Comparison of ENCODE assay signal across 32 cellular contexts in genomic region chr13:105127732-105128131, GRCh38.
"Had no signal": no experiment of that assay in that cellular context is flagged by ENCODE, and none has a peak within 500 bp of the region (broad histone marks: within the 10 kb centered on the region; RNA-seq: fewer than 3 reads in every experiment).

No MANE protein-coding gene starts in this region.

- H3K27ac ChIP-seq: brain microvascular endothelial cell, coronary artery, dorsolateral prefrontal cortex, VCaP had no signal

- FAIRE-seq: astrocyte, bronchial epithelial cell, frontal cortex, TTC549 had no signal

- H3K4me1 Mint-ChIP-seq: activated CD4-positive, alpha-beta memory T cell treated with anti-CD3 and anti-CD28 coated beads, Interleukin-2, amount 10 ng/mL, durations not matched to agents 7 days and 5 days; activated CD4-positive, alpha-beta T cell treated with anti-CD3 and anti-CD28 coated beads, Interleukin-2, amount 10 ng/mL, durations not matched to agents 7 days and 5 days; central memory CD8-positive, alpha-beta T cell had no signal

- H3K36me3 Mint-ChIP-seq: activated naive CD8-positive, alpha-beta T cell; WTC11 had no signal

- H3K4me3 ChIP-seq: coronary artery, dorsolateral prefrontal cortex had no signal

- H3K36me3 ChIP-seq: brain microvascular endothelial cell had no signal

- DNase-seq: activated CD4-positive, alpha-beta memory T cell treated with anti-CD3 and anti-CD28 coated beads, Interleukin-2, amount 10 ng/mL, durations not matched to agents 7 days and 5 days; activated CD4-positive, alpha-beta T cell treated with anti-CD3 and anti-CD28 coated beads for 1 hour; activated CD4-positive, alpha-beta T cell treated with anti-CD3 and anti-CD28 coated beads for 4 hours; activated CD4-positive, alpha-beta T cell treated with anti-CD3 and anti-CD28 coated beads, Interleukin-2, amount 10 ng/mL, durations not matched to agents 7 days and 5 days; activated CD4-positive, alpha-beta T cell treated with anti-CD3 and anti-CD28 coated beads, Interleukin-2, amount 50 U/mL, for 4 hours; activated CD8-positive, alpha-beta memory T cell treated with anti-CD3 and anti-CD28 coated beads, Interleukin-2, amount 50 U/mL, for 48 hours; activated gamma-delta T cell; activated naive CD4-positive, alpha-beta T cell; activated naive CD4-positive, alpha-beta T cell treated with anti-CD3 and anti-CD28 coated beads, Interleukin-2, amount 50 U/mL, for 16 hours; activated T-cell treated with anti-CD3 and anti-CD28 coated beads for 4 hours; activated T-cell treated with anti-CD3 and anti-CD28 coated beads, Interleukin-2, amount 50 U/mL, for 24 hours; activated T-cell treated with anti-CD3 and anti-CD28 coated beads, Interleukin-2, amount 50 U/mL, for 72 hours; amniotic stem cell; anterior cingulate cortex; brain microvascular endothelial cell; dorsolateral prefrontal cortex; effector memory CD4-positive, alpha-beta T cell; endodermal cell; foreskin fibroblast; head of caudate nucleus; T-helper 2 cell had no signal

- H3K9me3 Mint-ChIP-seq: activated CD4-positive, alpha-beta memory T cell treated with anti-CD3 and anti-CD28 coated beads, Interleukin-2, amount 10 ng/mL, durations not matched to agents 7 days and 5 days; activated T-cell treated with anti-CD3 and anti-CD28 coated beads, Interleukin-2, amount 50 U/mL, for 24 hours; activated T-cell treated with anti-CD3 and anti-CD28 coated beads, Interleukin-2, amount 50 U/mL, for 72 hours; central memory CD8-positive, alpha-beta T cell; dendritic cell treated with granulocyte-macrophage colony-stimulating factor and Interleukin-4, amounts not matched to agents 40 ng/mL and 50 ng/mL, for 4 days; endodermal cell; WTC11 had no signal

- H3K27me3 Mint-ChIP-seq: activated CD4-positive, alpha-beta memory T cell treated with anti-CD3 and anti-CD28 coated beads, Interleukin-2, amount 10 ng/mL, durations not matched to agents 7 days and 5 days; activated CD4-positive, alpha-beta T cell treated with anti-CD3 and anti-CD28 coated beads, Interleukin-2, amount 10 ng/mL, durations not matched to agents 7 days and 5 days; central memory CD8-positive, alpha-beta T cell; dendritic cell treated with granulocyte-macrophage colony-stimulating factor and Interleukin-4, amounts not matched to agents 40 ng/mL and 50 ng/mL, for 4 days had no signal

- H3K27ac Mint-ChIP-seq: activated CD4-positive, alpha-beta memory T cell treated with anti-CD3 and anti-CD28 coated beads, Interleukin-2, amount 10 ng/mL, durations not matched to agents 7 days and 5 days; activated CD4-positive, alpha-beta T cell treated with anti-CD3 and anti-CD28 coated beads, Interleukin-2, amount 10 ng/mL, durations not matched to agents 7 days and 5 days; activated naive CD8-positive, alpha-beta T cell; activated T-cell treated with anti-CD3 and anti-CD28 coated beads, Interleukin-2, amount 50 U/mL, for 24 hours; activated T-cell treated with anti-CD3 and anti-CD28 coated beads, Interleukin-2, amount 50 U/mL, for 72 hours; dendritic cell treated with granulocyte-macrophage colony-stimulating factor and Interleukin-4, amounts not matched to agents 40 ng/mL and 50 ng/mL, for 4 days; endodermal cell; WTC11 had no signal

- H3K4me3 Mint-ChIP-seq: activated CD4-positive, alpha-beta memory T cell treated with anti-CD3 and anti-CD28 coated beads, Interleukin-2, amount 10 ng/mL, durations not matched to agents 7 days and 5 days; activated CD4-positive, alpha-beta T cell treated with anti-CD3 and anti-CD28 coated beads, Interleukin-2, amount 10 ng/mL, durations not matched to agents 7 days and 5 days; activated naive CD8-positive, alpha-beta T cell; activated T-cell treated with anti-CD3 and anti-CD28 coated beads, Interleukin-2, amount 50 U/mL, for 24 hours; activated T-cell treated with anti-CD3 and anti-CD28 coated beads, Interleukin-2, amount 50 U/mL, for 72 hours; central memory CD8-positive, alpha-beta T cell; dendritic cell treated with granulocyte-macrophage colony-stimulating factor and Interleukin-4, amounts not matched to agents 40 ng/mL and 50 ng/mL, for 4 days; endodermal cell; WTC11 had no signal

- H3K27me3 ChIP-seq: brain microvascular endothelial cell, dorsolateral prefrontal cortex had no signal

- ATAC-seq: activated T-cell treated with anti-CD3 and anti-CD28 coated beads, Interleukin-2, amount 50 U/mL, for 72 hours; esophagus mucosa; WTC11 had no signal
